In the genomic region with DNA sequence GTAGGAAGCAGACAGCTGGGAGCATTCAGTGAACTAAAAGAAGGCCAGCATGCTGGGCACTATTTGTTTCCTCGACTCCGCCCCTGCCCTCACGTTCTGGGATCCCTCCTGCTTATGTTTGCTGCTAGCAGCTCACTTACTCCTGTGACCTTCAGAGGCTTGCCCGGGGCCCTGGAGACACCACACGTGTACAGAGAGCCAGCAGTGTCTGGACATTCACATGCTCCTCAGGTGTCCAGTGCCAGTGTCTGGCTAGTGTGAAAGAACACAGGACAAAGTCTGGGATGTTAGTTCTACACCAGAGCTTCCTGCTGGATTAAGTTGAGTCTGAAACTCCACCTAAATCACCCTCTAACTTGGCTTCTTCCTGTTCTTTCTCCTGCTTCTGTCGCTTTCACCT, we compare ENCODE assay signal across 16 cellular contexts.
"Had no signal": no experiment of that assay in that cellular context is flagged by ENCODE, and none has a peak within 500 bp of the region (broad histone marks: within the 10 kb centered on the region; RNA-seq: fewer than 3 reads in every experiment).

No MANE protein-coding gene starts in this region.

- H3K27me3 ChIP-seq: hepatocyte, left lung, neutrophil, thyroid gland had no signal

- H3K36me3 ChIP-seq: left lung, neutrophil, thyroid gland had no signal

- H3K4me3 ChIP-seq: coronary artery, hepatocyte, left lung, lung, smooth muscle cell, thyroid gland had no signal

- H3K9me3 ChIP-seq: left lung, neutrophil, thyroid gland had no signal

- ATAC-seq: foreskin keratinocyte, left lung had no signal

- H3K27ac ChIP-seq: coronary artery, foreskin keratinocyte, hepatocyte, left lung, neutrophil, thyroid gland had no signal

- DNase-seq: effector CD4-positive, alpha-beta T cell; endodermal cell; foreskin keratinocyte; kidney glomerular epithelial cell; left lung; mesenchymal stem cell; naive B cell; posterior cingulate gyrus; stimulated activated CD4-positive, alpha-beta T cell treated with anti-CD3 and anti-CD28 coated beads, Interleukin-2, amount 100 ng/mL, for 48 hours; stimulated activated naive CD4-positive, alpha-beta T cell treated with Interleukin-2 at 50 U/mL for 16 hours; thyroid gland had no signal

- H3K4me1 ChIP-seq: foreskin keratinocyte, left lung, thyroid gland had no signal
